ENCODE assay signal across 8 cellular contexts in the genomic region with DNA sequence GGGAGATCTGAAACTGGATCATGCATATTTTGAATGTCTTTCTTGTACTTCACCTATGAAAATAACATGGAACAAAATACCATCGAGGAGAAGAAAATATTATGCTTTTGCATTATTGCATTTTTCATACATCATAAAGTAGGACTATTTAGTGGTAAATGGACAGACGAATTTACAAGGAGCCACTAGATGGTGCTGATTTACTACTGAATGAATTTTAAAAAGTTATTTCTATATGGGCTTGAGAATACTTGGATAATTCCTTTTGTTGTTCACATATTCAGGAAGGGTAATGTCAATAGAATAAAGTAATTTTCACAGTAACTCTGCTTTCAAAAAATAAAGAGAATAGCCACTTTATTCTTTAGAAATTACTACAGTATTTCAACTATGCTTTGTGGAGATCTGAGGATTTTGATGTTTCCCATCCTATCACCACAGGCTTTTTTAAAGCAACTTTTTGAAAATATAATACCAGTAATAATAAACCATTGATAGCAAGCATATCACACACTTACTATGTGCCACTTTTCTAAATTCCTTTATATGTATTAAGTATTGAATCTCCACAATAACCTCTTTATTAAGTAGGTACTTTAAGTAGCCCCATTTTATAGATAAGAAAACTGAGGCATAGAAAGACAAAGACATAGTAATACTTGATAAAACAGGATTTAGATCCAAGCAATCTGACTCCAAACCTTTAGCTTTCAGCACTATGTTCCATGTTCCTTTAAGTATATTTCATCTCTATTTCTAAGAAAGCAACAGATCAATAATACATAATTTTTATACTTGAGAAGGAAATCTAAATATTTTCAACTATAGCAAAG.
DNase-seq lines count a peak whose midpoint lies in the region; ATAC-seq and TF ChIP-seq lines count a peak whose summit lies in the region.

No MANE protein-coding gene starts in this region.

- H3K4me1 ChIP-seq in tibial artery = no peaks in the 10 kb centered on the region

- intact Hi-C loops in tibial artery (cut with DNase I; ENCODE audit: low total_unique reads) = no loop called here

- no peaks in the 10 kb centered on the region for H3K9me3 ChIP-seq in tibial artery

- H3K27ac ChIP-seq in tibial artery = no peak overlapping the region

- H3K36me3 ChIP-seq in tibial artery = no peaks in the 10 kb centered on the region

- peak; percentile 31 for DNase-seq in AG10803 (ENCODE audit: low read depth)
- DNase-seq in OCI-M1 (lab: John Stamatoyannopoulos, UW) = peak; percentile 70
- DNase-seq in fibroblast of the conjunctiva (ENCODE audit: low read depth) = peak; percentile 24
- DNase-seq in tibial artery = no peak
- DNase-seq in germinal center (ENCODE audit: low spot score) = no peak
- no peak for DNase-seq in activated CD4-positive, CD25-positive, alpha-beta regulatory T cell (lab: John Stamatoyannopoulos, UW)

- H3K27me3 ChIP-seq in tibial artery = no peaks in the 10 kb centered on the region

- peak; percentile 67 for ATAC-seq in GM21723 (IDR thresholded peaks at IDR 0.05; ENCODE audit: unreplicated experiment)
- no peak for ATAC-seq in HG02642 (IDR thresholded peaks at IDR 0.05; ENCODE audit: poor library complexity, unreplicated experiment)

- TF ChIP-seq CTCF in AG10803 (conservative IDR thresholded peaks at IDR 0.05; ENCODE audit: low read length) (peak; percentile 54), tibial artery (IDR thresholded peaks at IDR 0.05) (peak; percentile 32 to 37)

- H3K4me3 ChIP-seq in AG10803 (ENCODE audit: low read length) = no peak overlapping the region
- no peak overlapping the region for H3K4me3 ChIP-seq in tibial artery

Comparison
In these comparisons a context has a peak if more than half of its experiments do, and no peak if none do; other contexts are left out.
1. DNase-seq: peak in AG10803 (single experiment), OCI-M1 (single experiment) and fibroblast of the conjunctiva (single experiment); none in tibial artery (0 of 2), germinal center (single experiment) and activated CD4-positive, CD25-positive, alpha-beta regulatory T cell (0 of 4).